8 cellular contexts compared by ENCODE assay signal in the genomic region with DNA sequence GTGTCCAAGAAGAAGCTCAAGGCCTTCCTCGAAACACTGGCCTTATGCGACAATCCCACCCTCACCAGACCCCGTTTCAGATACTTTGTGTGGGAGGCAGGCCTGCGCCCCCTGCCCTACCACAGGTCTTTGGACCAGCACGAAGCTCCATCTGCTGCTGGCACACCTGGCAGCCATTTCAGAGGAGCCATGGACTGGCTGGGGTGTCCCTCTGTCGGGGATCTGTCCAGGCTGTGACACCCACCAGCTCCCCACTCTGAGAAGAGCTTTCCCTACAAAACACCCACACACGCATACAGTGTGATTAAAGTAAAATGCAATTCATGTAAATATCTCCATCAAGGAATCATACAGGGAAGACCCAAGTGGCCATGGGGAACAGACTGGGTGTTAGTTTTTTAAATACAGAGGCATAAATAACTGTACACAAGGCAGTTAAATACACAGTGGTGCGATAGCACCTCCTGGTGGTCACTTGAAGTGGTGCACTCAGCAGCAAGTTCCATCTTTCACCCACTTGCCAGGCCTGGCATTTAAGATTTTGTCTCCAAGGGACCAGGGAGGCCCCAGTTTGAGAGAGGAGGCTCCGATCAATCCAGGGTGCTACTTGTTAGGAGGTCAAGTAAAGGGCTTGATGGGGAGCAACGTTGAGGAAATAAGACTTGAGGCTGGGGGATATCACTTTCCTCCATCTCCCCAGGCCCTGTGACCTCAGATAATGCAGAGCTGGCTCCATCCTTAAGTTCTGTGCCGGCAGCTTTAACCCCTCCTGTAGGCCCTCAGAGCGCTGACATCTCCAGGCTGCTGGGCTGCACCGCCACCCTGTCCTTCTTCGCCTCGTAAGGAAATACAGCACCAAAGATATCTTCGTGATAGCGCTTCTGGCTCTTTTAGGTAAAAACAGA. TPM values are rescaled to one million over a fixed set of nuclear protein-coding genes. Genes with fewer than 3 reads are reported as not detected.
DNase-seq lines count a peak whose midpoint lies in the region; ATAC-seq and TF ChIP-seq lines count a peak whose summit lies in the region.

No MANE protein-coding gene starts in this region.

- no peak overlapping the region for H3K27ac Mint-ChIP-seq in activated CD8-positive, alpha-beta memory T cell treated with anti-CD3 and anti-CD28 coated beads, Interleukin-2, amount 10 ng/mL, durations not matched to agents 7 days and 5 days

- no peaks in the 10 kb centered on the region for H3K36me3 Mint-ChIP-seq in activated CD8-positive, alpha-beta memory T cell treated with anti-CD3 and anti-CD28 coated beads, Interleukin-2, amount 10 ng/mL, durations not matched to agents 7 days and 5 days

- no peak overlapping the region for H3K27ac ChIP-seq in esophagus squamous epithelium
- H3K27ac ChIP-seq in uterus = no peak overlapping the region

- peaks cover 0 to 9% (median 7%) of the 10 kb centered on the region in 3 donors for H3K4me1 ChIP-seq in esophagus squamous epithelium
- no peaks in the 10 kb centered on the region for H3K4me1 ChIP-seq in uterus

- H3K27me3 Mint-ChIP-seq in activated CD8-positive, alpha-beta memory T cell treated with anti-CD3 and anti-CD28 coated beads, Interleukin-2, amount 10 ng/mL, durations not matched to agents 7 days and 5 days = no peaks in the 10 kb centered on the region

- no peaks in the 10 kb centered on the region for H3K9me3 ChIP-seq in esophagus squamous epithelium
- no peaks in the 10 kb centered on the region for H3K9me3 ChIP-seq in uterus

- intact Hi-C loops in esophagus squamous epithelium (cut with DNase I) = loop anchor here (5.0 kb wide), 1 partner anchor 99 kb away; no protein-coding TSS in a partner anchor
- intact Hi-C loops in uterus (cut with DNase I; ENCODE audit: low total_unique reads) = no loop called here

- H3K4me3 ChIP-seq in esophagus squamous epithelium (no peak overlapping the region), uterus (no peak overlapping the region)

- 67 to 71% methylated on average over 12 of the region's 17 CpGs for WGBS in esophagus squamous epithelium, 2 donors

- TF ChIP-seq CTCF in esophagus squamous epithelium (IDR thresholded peaks at IDR 0.05) = peak; percentile 75 to 95 (median 91)
- TF ChIP-seq CTCF in omental fat pad (IDR thresholded peaks at IDR 0.05) = no peak
- peak; percentile 56 to 70 (median 68) for TF ChIP-seq CTCF in uterus (IDR thresholded peaks at IDR 0.05)

- no peaks in the 10 kb centered on the region for H3K36me3 ChIP-seq in esophagus squamous epithelium
- H3K36me3 ChIP-seq in uterus = no peaks in the 10 kb centered on the region

- no peak for ATAC-seq in activated CD8-positive, alpha-beta memory T cell treated with anti-CD3 and anti-CD28 coated beads, Interleukin-2, amount 10 ng/mL, durations not matched to agents 7 days and 5 days
- no peak for ATAC-seq in omental fat pad (ENCODE audit: low FRiP score)

- H3K27me3 ChIP-seq in esophagus squamous epithelium (no peaks in the 10 kb centered on the region), uterus (no peaks in the 10 kb centered on the region)

- no peak for TF ChIP-seq POLR2A in esophagus squamous epithelium (IDR thresholded peaks at IDR 0.05)
- no peak for TF ChIP-seq POLR2A in uterus (IDR thresholded peaks at IDR 0.05)

- CTCF ChIA-PET in activated CD8-positive, alpha-beta memory T cell treated with anti-CD3 and anti-CD28 coated beads, Interleukin-2, amount 10 ng/mL, durations not matched to agents 7 days and 5 days (lab: Charles Lee) = interaction anchor here (0.8 to 6.0 kb wide), 22 partner anchors 9 to 380 kb away, joined by 3 to 55 read pairs (median 4); a partner anchor contains a TSS

- no peaks in the 10 kb centered on the region for H3K4me1 Mint-ChIP-seq in activated CD8-positive, alpha-beta memory T cell treated with anti-CD3 and anti-CD28 coated beads, Interleukin-2, amount 10 ng/mL, durations not matched to agents 7 days and 5 days

- H3K4me3 Mint-ChIP-seq in activated CD8-positive, alpha-beta memory T cell treated with anti-CD3 and anti-CD28 coated beads, Interleukin-2, amount 10 ng/mL, durations not matched to agents 7 days and 5 days = no peak overlapping the region

- no peaks in the 10 kb centered on the region for H3K9me3 Mint-ChIP-seq in activated CD8-positive, alpha-beta memory T cell treated with anti-CD3 and anti-CD28 coated beads, Interleukin-2, amount 10 ng/mL, durations not matched to agents 7 days and 5 days (ENCODE audit: low read depth)

- peak; percentile 43 to 75 for DNase-seq in NCI-H524 (lab: John Stamatoyannopoulos, UW)
- DNase-seq in NCI-H524 treated with DMSO at 0.1 percent for 48 hours (lab: John Stamatoyannopoulos, UW) = no peak
- DNase-seq in NCI-H1105 treated with DMSO at 0.1 percent for 48 hours (lab: John Stamatoyannopoulos, UW) = peak; percentile 10
- DNase-seq in activated CD8-positive, alpha-beta memory T cell treated with anti-CD3 and anti-CD28 coated beads, Interleukin-2, amount 10 ng/mL, durations not matched to agents 7 days and 5 days = peak; percentile 72
- DNase-seq in esophagus squamous epithelium (lab: John Stamatoyannopoulos, UW) = no peak
- DNase-seq in omental fat pad (ENCODE audit: low spot score) = peak; percentile 55
- peak in 1 of 2 donors; percentile 39 for DNase-seq in uterus
- DNase-seq in HPDE6-E6E7 (ENCODE audit: extremely low spot score) = no peak

RNA-seq across cellular contexts. Expression of a gene that starts 43.6 kb away (rescaled TPM):
- under 1 TPM in 1 of 2 experiments, not detected in 1; 0.06 TPM for total RNA-seq in activated CD8-positive, alpha-beta memory T cell treated with anti-CD3 and anti-CD28 coated beads, Interleukin-2, amount 10 ng/mL, durations not matched to agents 7 days and 5 days
- 1 to 10 TPM in 2 of 4 donors, under 1 TPM in 2; 0.11 to 2.7 (median 0.86) TPM for total RNA-seq in esophagus squamous epithelium
- under 1 TPM in 2 of 4 donors, not detected in 2; 0.12 to 0.19 TPM for total RNA-seq in omental fat pad
- 1 to 10 TPM in 1 of 4 donors, under 1 TPM in 2, not detected in 1; 0.09 to 2.8 (median 0.62) TPM for total RNA-seq in uterus

Comparison
In these comparisons a context has a peak if more than half of its experiments do, and no peak if none do; other contexts are left out.
1. DNase-seq: peak in NCI-H524 (2 of 2), NCI-H1105 treated with DMSO at 0.1 percent for 48 hours (single experiment), activated CD8-positive, alpha-beta memory T cell treated with anti-CD3 and anti-CD28 coated beads, Interleukin-2, amount 10 ng/mL, durations not matched to agents 7 days and 5 days (single experiment) and omental fat pad (single experiment); none in NCI-H524 treated with DMSO at 0.1 percent for 48 hours (single experiment), esophagus squamous epithelium (single experiment) and HPDE6-E6E7 (single experiment).
2. CTCF ChIP-seq: peak in esophagus squamous epithelium (6 of 6) and uterus (4 of 4); none in omental fat pad (0 of 3).